In genomic region chr7:105141068-105141467, GRCh38 we compare ENCODE assay signal across 8 cellular contexts.
A peak's percentile ranks its signal among the peaks of the same experiment; 100 is the strongest.
DNase-seq lines count a peak whose midpoint lies in the region; ATAC-seq and TF ChIP-seq lines count a peak whose summit lies in the region.

No MANE protein-coding gene starts in this region.

- no peaks in the 10 kb centered on the region for H3K27me3 ChIP-seq in H7 (ENCODE audit: control insufficient read depth, insufficient read depth, low read length)
- H3K27me3 ChIP-seq in CD4-positive, alpha-beta T cell (ENCODE audit: control insufficient read depth, insufficient read depth, low read length) = no peaks in the 10 kb centered on the region

- H3K27ac ChIP-seq in SK-N-MC = no peak overlapping the region
- no peak overlapping the region for H3K27ac ChIP-seq in CD4-positive, alpha-beta T cell (ENCODE audit: low read depth, low read length)

- ATAC-seq in GM19455 (IDR thresholded peaks at IDR 0.05; ENCODE audit: unreplicated experiment) = no peak
- no peak for ATAC-seq in GM19023 (IDR thresholded peaks at IDR 0.05; ENCODE audit: unreplicated experiment)
- no peak for ATAC-seq in CD4-positive, alpha-beta T cell (ENCODE audit: poor library complexity)
- no peak for ATAC-seq in GM21367 (IDR thresholded peaks at IDR 0.05; ENCODE audit: unreplicated experiment)

- H3K4me3 Mint-ChIP-seq in CD4-positive, alpha-beta T cell = no peak overlapping the region

- no peaks in the 10 kb centered on the region for H3K9me3 Mint-ChIP-seq in CD4-positive, alpha-beta T cell

- intact Hi-C loops in CD4-positive, alpha-beta T cell (cut with DNase I, micrococcal nuclease) = no loop called here

- no peak overlapping the region for H3K27ac Mint-ChIP-seq in CD4-positive, alpha-beta T cell

- DNase-seq in AG08395 (ENCODE audit: low spot score) (peak; percentile 55), H7 (peak; percentile 64), SK-N-MC (ENCODE audit: low read depth, low spot score) (peak; percentile 3), iPS DF 19.7 (ENCODE audit: low read depth, low spot score) (peak; percentile 28)
- DNase-seq in CD4-positive, alpha-beta T cell = no peak

- peaks cover 24% of the 10 kb centered on the region for H3K4me1 Mint-ChIP-seq in CD4-positive, alpha-beta T cell (ENCODE audit: low read depth)

- H3K9ac ChIP-seq in SK-N-MC (ENCODE audit: insufficient read length) = no peak overlapping the region

- H3K4me3 ChIP-seq in H7 (ENCODE audit: insufficient read depth, low read depth, low read length) (no peak overlapping the region), SK-N-MC (no peak overlapping the region)

- TF ChIP-seq CTCF in CD4-positive, alpha-beta T cell (IDR thresholded peaks at IDR 0.05) = no peak

- CTCF ChIA-PET in CD4-positive, alpha-beta T cell (lab: Charles Lee) = interaction anchor here (1.7 kb wide), 1 partner anchor 10 kb away, joined by 3 read pairs; no protein-coding TSS in a partner anchor

- H3K36me3 ChIP-seq in H7 (replicated peaks; ENCODE audit: control insufficient read depth, insufficient read depth, low read length) (peaks cover 5% of the 10 kb centered on the region), SK-N-MC (ENCODE audit: insufficient read depth, low read length) (peaks cover 25% of the 10 kb centered on the region; the same call in 1 of the 2 replicates)

- POLR2A ChIA-PET in CD4-positive, alpha-beta T cell (lab: Charles Lee) = interaction anchor here (0.5 to 1.2 kb wide), 3 partner anchors 70 to 286 kb away, joined by 3 read pairs; no protein-coding TSS in a partner anchor

- H3K27me3 Mint-ChIP-seq in CD4-positive, alpha-beta T cell = no peaks in the 10 kb centered on the region

- H3K36me3 Mint-ChIP-seq in CD4-positive, alpha-beta T cell (ENCODE audit: low read depth) = peaks cover 80% of the 10 kb centered on the region

- no peaks in the 10 kb centered on the region for H3K9me3 ChIP-seq in SK-N-MC (ENCODE audit: low read depth, low read length)
- H3K9me3 ChIP-seq in CD4-positive, alpha-beta T cell (ENCODE audit: control insufficient read depth, low read length) = no peaks in the 10 kb centered on the region

Comparison
In these comparisons a context has a peak if more than half of its experiments do, and no peak if none do; other contexts are left out.
1. DNase-seq: peak in AG08395 (single experiment), H7 (single experiment), SK-N-MC (single experiment) and iPS DF 19.7 (single experiment); none in CD4-positive, alpha-beta T cell (0 of 10).